1 cellular context compared by ENCODE assay signal in genomic region chr3:195914648-195915473, GRCh38.
A peak's percentile ranks its signal among the peaks of the same experiment; 100 is the strongest.
TF ChIP-seq lines count a peak whose summit lies in the region.

No MANE protein-coding gene starts in this region.

TF ChIP-seq in SK-N-SH, 30 proteins besides CTCF, POLR2A, EP300 and RAD21 (continued from another document):
- no peak for TF ChIP-seq ZBTB33 (IDR thresholded peaks at IDR 0.05; ENCODE audit: borderline replicate concordance, low read depth)
- no peak for TF ChIP-seq IRF3 (IDR thresholded peaks at IDR 0.05; ENCODE audit: low read depth, low read length)
- peak; percentile 82 for TF ChIP-seq FOSL2 (IDR thresholded peaks at IDR 0.05; ENCODE audit: borderline replicate concordance, low read depth)
- TF ChIP-seq TAF1 (IDR thresholded peaks at IDR 0.05; ENCODE audit: borderline replicate concordance, low read depth, low read length): no peak
- 0 out of 2 replicates have a peak, but pooled peaks have one; percentile 26 for TF ChIP-seq SIN3A (IDR thresholded peaks at IDR 0.05; ENCODE audit: borderline replicate concordance, low read depth, low read length)
- no peak for TF ChIP-seq EZH2phosphoT487 (IDR thresholded peaks at IDR 0.05; ENCODE audit: borderline replicate concordance, low read depth)
- peak; percentile 15; the same call in 1 of the 2 replicates for TF ChIP-seq POLR2AphosphoS5 (IDR thresholded peaks at IDR 0.05; ENCODE audit: low read depth, low read length)
- peak; percentile 55 for TF ChIP-seq CHD2 (IDR thresholded peaks at IDR 0.05; ENCODE audit: low read length, partially characterized antibody)
- TF ChIP-seq JUND (IDR thresholded peaks at IDR 0.05): no peak; the same call in 1 of the 2 replicates
- peak; percentile 87 for TF ChIP-seq SMC3 (IDR thresholded peaks at IDR 0.05; ENCODE audit: low read depth, low read length)
- TF ChIP-seq TCF12 (IDR thresholded peaks at IDR 0.05): peak; percentile 31; the same call in 1 of the 2 replicates
- no peak for TF ChIP-seq FOXM1 (IDR thresholded peaks at IDR 0.05; ENCODE audit: low read depth)
